8 cellular contexts compared by ENCODE assay signal in the genomic region with DNA sequence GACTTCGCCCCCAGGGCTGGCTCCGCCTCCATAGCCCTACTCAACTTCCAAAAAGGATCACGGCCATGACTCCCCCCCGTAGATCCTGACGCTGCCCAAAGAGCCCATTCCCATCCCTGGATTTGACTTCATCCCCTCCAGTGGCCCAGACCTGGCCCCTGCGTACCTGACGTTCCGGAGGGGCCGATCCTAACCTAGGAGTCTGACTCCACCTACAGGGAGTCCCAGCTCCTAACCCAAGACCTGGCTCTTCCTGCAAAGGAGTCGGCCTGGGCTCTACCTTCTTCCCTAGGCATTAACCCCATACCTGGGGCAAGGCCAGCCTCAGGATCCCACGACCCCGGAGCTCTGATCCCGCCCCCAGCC. TPM values are rescaled to one million over a fixed set of nuclear protein-coding genes. Genes with fewer than 3 reads are reported as not detected.
DNase-seq lines count a peak whose midpoint lies in the region; ATAC-seq, FAIRE-seq and TF ChIP-seq lines count a peak whose summit lies in the region.

No MANE protein-coding gene starts in this region.

- TF ChIP-seq EP300 in HepG2 (IDR thresholded peaks at IDR 0.05; ENCODE audit: low read depth in 2 of 2, low read length in 2 of 2) (no peak), HepG2 (CRISPR knock-in tag; IDR thresholded peaks at IDR 0.05; ENCODE audit: borderline replicate concordance) (no peak)

- TF ChIP-seq RAD21 in HepG2 (CRISPR knock-in tag; IDR thresholded peaks at IDR 0.05) = no peak

- no peaks in the 10 kb centered on the region for H3K27me3 ChIP-seq in HepG2 (ENCODE audit: control insufficient read depth in 1 of 2, insufficient read depth in 2 of 2, low read length in 2 of 2)
- peaks cover 8% of the 10 kb centered on the region for H3K27me3 ChIP-seq in thymus (ENCODE audit: control insufficient read depth, insufficient read depth)

- H2AFZ ChIP-seq in HepG2 (ENCODE audit: low read length) = no peak overlapping the region

- POLR2A ChIA-PET in HepG2 (lab: Yijun Ruan, JAX) = interaction anchor here (0.8 to 1.1 kb wide), 3 partner anchors 11 to 17 kb away, joined by 3 to 5 read pairs (median 4); a partner anchor contains a TSS

- in situ Hi-C loops in HepG2 (cut with HindIII; ENCODE audit: extremely low pct_ligation_motif_present, low pct_unique_long_range_greater_than_20kb) = no loop called here

- no peaks in the 10 kb centered on the region for H3K9me3 Mint-ChIP-seq in activated T-cell treated with anti-CD3 and anti-CD28 coated beads, Interleukin-2, amount 50 U/mL, for 24 hours
- no peaks in the 10 kb centered on the region for H3K9me3 Mint-ChIP-seq in activated T-helper 2 cell treated with anti-CD3 and anti-CD28 coated beads, Interferon-gamma antibody, Interleukin-2, Interleukin-4, amounts not matched to agents 10 μg/mL and 5 μg/mL and 100 μg/mL, durations not matched to agents 14 hours and 24 hours and 36 hours

- H3K36me3 Mint-ChIP-seq in activated T-cell treated with anti-CD3 and anti-CD28 coated beads, Interleukin-2, amount 50 U/mL, for 24 hours (ENCODE audit: low read depth) = peaks cover 15% of the 10 kb centered on the region
- H3K36me3 Mint-ChIP-seq in activated T-helper 2 cell treated with anti-CD3 and anti-CD28 coated beads, Interferon-gamma antibody, Interleukin-2, Interleukin-4, amounts not matched to agents 10 μg/mL and 5 μg/mL and 100 μg/mL, durations not matched to agents 14 hours and 24 hours and 36 hours (ENCODE audit: low read depth) = peaks cover 3% of the 10 kb centered on the region

- WGBS in HepG2 (ENCODE audit: low lambda C conversion rate) = 90% methylated on average over 13 of the region's 13 CpGs
- WGBS in thymus = 17% methylated on average over 13 of the region's 13 CpGs

- BruUV-seq in HepG2 (replicated peaks; lab: Mats Ljungman, UMichigan) = no TSS peak

- H3K4me1 ChIP-seq in HepG2 (ENCODE audit: insufficient read depth, low read length) (no peaks in the 10 kb centered on the region), thymus (ENCODE audit: control insufficient read depth, insufficient read depth, low read length) (peaks cover 17% of the 10 kb centered on the region)

- ATAC-seq in HepG2 = peak; percentile 14; the same call in 1 of the 3 replicates

- H3K4me3 ChIP-seq in HepG2 (replicated peaks in 1 of 3; ENCODE audit: insufficient read depth in 1 of 3, low read depth in 2 of 3, low read length in 3 of 3) (no peak overlapping the region), thymus (ENCODE audit: low read length) (peak overlapping the region; percentile 37)

- H3K27ac ChIP-seq in HepG2 (ENCODE audit: extremely low read length, insufficient read depth, low read length) (no peak overlapping the region), thymus (ENCODE audit: low read depth) (peak overlapping the region; percentile 52)

- no peak overlapping the region for H3K4me2 ChIP-seq in HepG2 (ENCODE audit: low read depth, low read length)

- CTCF ChIA-PET in HepG2 (lab: Yijun Ruan, JAX; ENCODE audit: low intra/inter-chr PET ratio, low total read pairs) = no interaction called here

- TF ChIP-seq CTCF in HepG2 (CRISPR knock-in tag; IDR thresholded peaks at IDR 0.05) = no peak

- no peaks in the 10 kb centered on the region for H3K27me3 Mint-ChIP-seq in activated T-cell treated with anti-CD3 and anti-CD28 coated beads, Interleukin-2, amount 50 U/mL, for 24 hours
- peaks cover 3% of the 10 kb centered on the region for H3K27me3 Mint-ChIP-seq in activated T-helper 2 cell treated with anti-CD3 and anti-CD28 coated beads, Interferon-gamma antibody, Interleukin-2, Interleukin-4, amounts not matched to agents 10 μg/mL and 5 μg/mL and 100 μg/mL, durations not matched to agents 14 hours and 24 hours and 36 hours (ENCODE audit: low read depth)

- H3K9me3 ChIP-seq in HepG2 (ENCODE audit: low read length) = no peaks in the 10 kb centered on the region
- H3K9me3 ChIP-seq in thymus (ENCODE audit: control insufficient read depth) = no peaks in the 10 kb centered on the region

- H3K27ac Mint-ChIP-seq in activated T-cell treated with anti-CD3 and anti-CD28 coated beads, Interleukin-2, amount 50 U/mL, for 24 hours = peak overlapping the region; percentile 52
- H3K27ac Mint-ChIP-seq in activated T-helper 2 cell treated with anti-CD3 and anti-CD28 coated beads, Interferon-gamma antibody, Interleukin-2, Interleukin-4, amounts not matched to agents 10 μg/mL and 5 μg/mL and 100 μg/mL, durations not matched to agents 14 hours and 24 hours and 36 hours = no peak overlapping the region

- no peak for TF ChIP-seq POLR2A in HepG2 (IDR thresholded peaks at IDR 0.05; ENCODE audit: insufficient read depth in 1 of 2, low read depth in 2 of 2, low read length in 2 of 2)

- no peaks in the 10 kb centered on the region for H3K79me2 ChIP-seq in HepG2 (ENCODE audit: insufficient read depth, low read length)

- FAIRE-seq in HepG2 (lab: Jason Lieb, UNC) = no peak

- intact Hi-C loops in activated T-helper 2 cell treated with anti-CD3 and anti-CD28 coated beads, Interferon-gamma antibody, Interleukin-2, Interleukin-4, amounts not matched to agents 10 μg/mL and 5 μg/mL and 100 μg/mL, durations not matched to agents 14 hours and 24 hours and 36 hours (cut with micrococcal nuclease) = loop anchor here (1.0 to 10.0 kb wide), 2 partner anchors 15 to 147 kb away; a partner anchor contains a TSS
- intact Hi-C loops in HepG2 (cut with micrococcal nuclease; ENCODE audit: unreplicated experiment) = no loop called here

- H4K20me1 ChIP-seq in HepG2 (ENCODE audit: insufficient read depth, low read length) = no peaks in the 10 kb centered on the region

- no peak overlapping the region for H3K9ac ChIP-seq in HepG2 (ENCODE audit: insufficient read depth, low read depth, low read length)

- H3K4me3 Mint-ChIP-seq in activated T-cell treated with anti-CD3 and anti-CD28 coated beads, Interleukin-2, amount 50 U/mL, for 24 hours = peak overlapping the region; percentile 67
- peak overlapping the region; percentile 83 for H3K4me3 Mint-ChIP-seq in activated T-helper 2 cell treated with anti-CD3 and anti-CD28 coated beads, Interferon-gamma antibody, Interleukin-2, Interleukin-4, amounts not matched to agents 10 μg/mL and 5 μg/mL and 100 μg/mL, durations not matched to agents 14 hours and 24 hours and 36 hours (ENCODE audit: low read depth)

- peaks cover 0 to 3% of the 10 kb centered on the region in 2 experiments; a peak in 1 of 5 replicates for H3K36me3 ChIP-seq in HepG2 (replicated peaks in 1 of 2; ENCODE audit: control insufficient read depth in 1 of 2, insufficient read depth in 2 of 2, low read length in 2 of 2)
- no peaks in the 10 kb centered on the region for H3K36me3 ChIP-seq in thymus (ENCODE audit: control insufficient read depth, insufficient read depth)

- no peak for DNase-seq in activated T-cell treated with anti-CD3 and anti-CD28 coated beads, Interleukin-2, amount 50 U/mL, for 24 hours
- DNase-seq in activated T-cell treated with anti-CD3 and anti-CD28 coated beads, Interleukin-2, amount 50 U/mL, for 48 hours = no peak
- peak; percentile 25 for DNase-seq in activated T-helper 2 cell treated with anti-CD3 and anti-CD28 coated beads, Interferon-gamma antibody, Interleukin-2, Interleukin-4, amounts not matched to agents 10 μg/mL and 5 μg/mL and 100 μg/mL, durations not matched to agents 14 hours and 24 hours and 36 hours (ENCODE audit: low spot score)
- no peak for DNase-seq in HepG2 (ENCODE audit: low spot score)
- no peak for DNase-seq in OCI-M2 (lab: John Stamatoyannopoulos, UW; ENCODE audit: unreplicated experiment)
- no peak for DNase-seq in NCI-H2196 treated with DMSO at 0.1 percent for 48 hours (lab: John Stamatoyannopoulos, UW; ENCODE audit: unreplicated experiment)
- no peak for DNase-seq in D341Med (ENCODE audit: low spot score)

- H3K4me1 Mint-ChIP-seq in activated T-cell treated with anti-CD3 and anti-CD28 coated beads, Interleukin-2, amount 50 U/mL, for 24 hours (ENCODE audit: low read depth) = peaks cover 32% of the 10 kb centered on the region
- H3K4me1 Mint-ChIP-seq in activated T-helper 2 cell treated with anti-CD3 and anti-CD28 coated beads, Interferon-gamma antibody, Interleukin-2, Interleukin-4, amounts not matched to agents 10 μg/mL and 5 μg/mL and 100 μg/mL, durations not matched to agents 14 hours and 24 hours and 36 hours (ENCODE audit: low read depth) = peaks cover 17% of the 10 kb centered on the region

RNA-seq across cellular contexts. Expression of a gene that starts 10.8 kb away (rescaled TPM):
- 15.4 and 17.1 TPM in 2 replicates for total RNA-seq in activated T-helper 2 cell treated with anti-CD3 and anti-CD28 coated beads, Interferon-gamma antibody, Interleukin-2, Interleukin-4, amounts not matched to agents 10 μg/mL and 5 μg/mL and 100 μg/mL, durations not matched to agents 14 hours and 24 hours and 36 hours
- total RNA-seq in HepG2 (2016; rRNA removed; fragmentation: Illumina TruSeq; extraction: Trizol) = 39.0 and 43.1 TPM in 2 replicates
- 9.7 and 11.5 TPM in 2 replicates for total RNA-seq in HepG2 (2016; cell fraction: cytosol; rRNA removed; fragmentation: Illumina TruSeq; extraction: Trizol; ENCODE audit: low read depth)
- total RNA-seq in HepG2 (2016; cell fraction: insoluble cytoplasmic fraction; rRNA removed; fragmentation: Illumina TruSeq; extraction: Trizol) = 42.4 and 43.7 TPM in 2 replicates
- total RNA-seq in HepG2 (2016; cell fraction: membrane; rRNA removed; fragmentation: Illumina TruSeq; extraction: Trizol) = 14.0 and 15.6 TPM in 2 replicates
- 14.8 and 19.2 TPM in 2 replicates for total RNA-seq in HepG2 (2016; cell fraction: nucleus; rRNA removed; fragmentation: Illumina TruSeq; extraction: Trizol)
- polyA plus RNA-seq in HepG2 (2011; rRNA removed) (43.7 and 56.0 TPM in 2 replicates), thymus (21.3 TPM)
- 51.4 and 52.1 TPM in 2 replicates for polyA plus RNA-seq in HepG2 (2011; cell fraction: cytosol; rRNA removed)
- 86.7 and 88.3 TPM in 2 replicates for polyA plus RNA-seq in HepG2 (2011; cell fraction: nucleus; rRNA removed)
- 23.6 and 28.4 TPM in 2 replicates for polyA plus RNA-seq in HepG2 (2012)
- 9.7 and 10.2 TPM in 2 replicates for polyA plus RNA-seq in HepG2 (2016; cell fraction: cytosol; fragmentation: Illumina TruSeq; extraction: Trizol; ENCODE audit: low read depth)
- 40.0 and 44.1 TPM in 2 replicates for polyA plus RNA-seq in HepG2 (2016; cell fraction: insoluble cytoplasmic fraction; fragmentation: Illumina TruSeq; extraction: Trizol; ENCODE audit: low read depth)
- polyA plus RNA-seq in HepG2 (2016; cell fraction: membrane; fragmentation: Illumina TruSeq; extraction: Trizol; ENCODE audit: low read depth) = 14.2 and 14.5 TPM in 2 replicates
- 43.0 and 48.7 TPM in 2 replicates for polyA plus RNA-seq in HepG2 (2016; cell fraction: nucleus; fragmentation: Illumina TruSeq; extraction: Trizol; ENCODE audit: insufficient read depth, low read depth)
- polyA minus RNA-seq in HepG2 (2011; rRNA and poly(A)+ RNA removed; ENCODE audit: low replicate concordance) = 0.07 and 31.4 TPM in 2 replicates
- 15.3 and 25.5 TPM in 2 replicates for polyA minus RNA-seq in HepG2 (2011; cell fraction: cytosol; rRNA and poly(A)+ RNA removed)
- polyA minus RNA-seq in HepG2 (2011; cell fraction: nucleus; rRNA and poly(A)+ RNA removed) = 6.3 and 10.3 TPM in 2 replicates

RNA-seq across cellular contexts. Expression of a gene that starts 15.5 kb away (rescaled TPM):
- 19.3 and 20.2 TPM in 2 replicates for total RNA-seq in activated T-helper 2 cell treated with anti-CD3 and anti-CD28 coated beads, Interferon-gamma antibody, Interleukin-2, Interleukin-4, amounts not matched to agents 10 μg/mL and 5 μg/mL and 100 μg/mL, durations not matched to agents 14 hours and 24 hours and 36 hours
- 12.9 and 15.8 TPM in 2 replicates for total RNA-seq in HepG2 (2016; rRNA removed; fragmentation: Illumina TruSeq; extraction: Trizol)
- 16.5 and 20.0 TPM in 2 replicates for total RNA-seq in HepG2 (2016; cell fraction: cytosol; rRNA removed; fragmentation: Illumina TruSeq; extraction: Trizol; ENCODE audit: low read depth)
- total RNA-seq in HepG2 (2016; cell fraction: insoluble cytoplasmic fraction; rRNA removed; fragmentation: Illumina TruSeq; extraction: Trizol) = 13.8 and 14.3 TPM in 2 replicates
- total RNA-seq in HepG2 (2016; cell fraction: membrane; rRNA removed; fragmentation: Illumina TruSeq; extraction: Trizol) = 26.2 and 26.3 TPM in 2 replicates
- total RNA-seq in HepG2 (2016; cell fraction: nucleus; rRNA removed; fragmentation: Illumina TruSeq; extraction: Trizol) = 9.0 and 14.0 TPM in 2 replicates
- polyA plus RNA-seq in HepG2 (2011; rRNA removed) = 10.8 and 12.5 TPM in 2 replicates
- polyA plus RNA-seq in HepG2 (2011; cell fraction: cytosol; rRNA removed) = 9.6 and 14.7 TPM in 2 replicates
- 11.4 TPM in 2 replicates for polyA plus RNA-seq in HepG2 (2011; cell fraction: nucleus; rRNA removed)
- 9.9 and 11.7 TPM in 2 replicates for polyA plus RNA-seq in HepG2 (2012)
- 26.1 and 31.1 TPM in 2 replicates for polyA plus RNA-seq in HepG2 (2016; cell fraction: cytosol; fragmentation: Illumina TruSeq; extraction: Trizol; ENCODE audit: low read depth)
- polyA plus RNA-seq in HepG2 (2016; cell fraction: insoluble cytoplasmic fraction; fragmentation: Illumina TruSeq; extraction: Trizol; ENCODE audit: low read depth) = 16.6 and 21.7 TPM in 2 replicates
- 33.3 and 33.5 TPM in 2 replicates for polyA plus RNA-seq in HepG2 (2016; cell fraction: membrane; fragmentation: Illumina TruSeq; extraction: Trizol; ENCODE audit: low read depth)
- polyA plus RNA-seq in HepG2 (2016; cell fraction: nucleus; fragmentation: Illumina TruSeq; extraction: Trizol; ENCODE audit: insufficient read depth, low read depth) = 16.7 and 20.2 TPM in 2 replicates
- 6.7 and 17.0 TPM in 2 replicates for polyA minus RNA-seq in HepG2 (2011; rRNA and poly(A)+ RNA removed; ENCODE audit: low replicate concordance)
- polyA minus RNA-seq in HepG2 (2011; cell fraction: cytosol; rRNA and poly(A)+ RNA removed) = 7.6 and 9.1 TPM in 2 replicates
- polyA minus RNA-seq in HepG2 (2011; cell fraction: nucleus; rRNA and poly(A)+ RNA removed) = 6.7 and 7.2 TPM in 2 replicates
- polyA plus RNA-seq in thymus = 16.9 TPM

RNA-seq across cellular contexts. Expression of a gene that starts 23.5 kb away (rescaled TPM):
- 26.8 and 32.8 TPM in 2 replicates for total RNA-seq in activated T-helper 2 cell treated with anti-CD3 and anti-CD28 coated beads, Interferon-gamma antibody, Interleukin-2, Interleukin-4, amounts not matched to agents 10 μg/mL and 5 μg/mL and 100 μg/mL, durations not matched to agents 14 hours and 24 hours and 36 hours
- 0.29 TPM in 1 of 2 replicates, not detected in the other for total RNA-seq in HepG2 (2016; rRNA removed; fragmentation: Illumina TruSeq; extraction: Trizol)
- total RNA-seq in HepG2 (2016; cell fraction: cytosol; rRNA removed; fragmentation: Illumina TruSeq; extraction: Trizol; ENCODE audit: low read depth) = 0.18 TPM in 1 of 2 replicates, not detected in the other
- total RNA-seq in HepG2 (2016; cell fraction: insoluble cytoplasmic fraction; rRNA removed; fragmentation: Illumina TruSeq; extraction: Trizol) = 0.22 TPM in 1 of 2 replicates, not detected in the other
- 0.12 and 0.45 TPM in 2 replicates for total RNA-seq in HepG2 (2016; cell fraction: membrane; rRNA removed; fragmentation: Illumina TruSeq; extraction: Trizol)
- total RNA-seq in HepG2 (2016; cell fraction: nucleus; rRNA removed; fragmentation: Illumina TruSeq; extraction: Trizol) = not detected in 2 replicates
- polyA plus RNA-seq in HepG2 (2011; rRNA removed) (0.66 and 1.4 TPM in 2 replicates), thymus (19.2 TPM)
- polyA plus RNA-seq in HepG2 (2011; cell fraction: cytosol; rRNA removed) = 0.81 and 1.2 TPM in 2 replicates
- polyA plus RNA-seq in HepG2 (2011; cell fraction: nucleus; rRNA removed) = 1.8 and 2.7 TPM in 2 replicates
- 0.82 and 1.7 TPM in 2 replicates for polyA plus RNA-seq in HepG2 (2012)
- polyA plus RNA-seq in HepG2 (2016; cell fraction: cytosol; fragmentation: Illumina TruSeq; extraction: Trizol; ENCODE audit: low read depth) = 0.24 and 0.59 TPM in 2 replicates
- polyA plus RNA-seq in HepG2 (2016; cell fraction: insoluble cytoplasmic fraction; fragmentation: Illumina TruSeq; extraction: Trizol; ENCODE audit: low read depth) = not detected in 2 replicates
- not detected in 2 replicates for polyA plus RNA-seq in HepG2 (2016; cell fraction: membrane; fragmentation: Illumina TruSeq; extraction: Trizol; ENCODE audit: low read depth)
- polyA plus RNA-seq in HepG2 (2016; cell fraction: nucleus; fragmentation: Illumina TruSeq; extraction: Trizol; ENCODE audit: insufficient read depth, low read depth) = 0.31 and 0.41 TPM in 2 replicates
- polyA minus RNA-seq in HepG2 (2011; rRNA and poly(A)+ RNA removed; ENCODE audit: low replicate concordance) = 0.58 and 1.4 TPM in 2 replicates
- polyA minus RNA-seq in HepG2 (2011; cell fraction: cytosol; rRNA and poly(A)+ RNA removed) = 0.40 TPM in 1 of 2 replicates, not detected in the other
- 0.37 TPM in 1 of 2 replicates, not detected in the other for polyA minus RNA-seq in HepG2 (2011; cell fraction: nucleus; rRNA and poly(A)+ RNA removed)

RNA-seq across cellular contexts. Expression of a gene that starts 25.7 kb away (rescaled TPM):
- total RNA-seq in activated T-helper 2 cell treated with anti-CD3 and anti-CD28 coated beads, Interferon-gamma antibody, Interleukin-2, Interleukin-4, amounts not matched to agents 10 μg/mL and 5 μg/mL and 100 μg/mL, durations not matched to agents 14 hours and 24 hours and 36 hours = 9.2 and 10.8 TPM in 2 replicates
- 0.11 TPM in 1 of 2 replicates, not detected in the other for total RNA-seq in HepG2 (2016; rRNA removed; fragmentation: Illumina TruSeq; extraction: Trizol)
- 0.62 TPM in 1 of 2 replicates, not detected in the other for total RNA-seq in HepG2 (2016; cell fraction: cytosol; rRNA removed; fragmentation: Illumina TruSeq; extraction: Trizol; ENCODE audit: low read depth)
- 0.19 TPM in 1 of 2 replicates, not detected in the other for total RNA-seq in HepG2 (2016; cell fraction: insoluble cytoplasmic fraction; rRNA removed; fragmentation: Illumina TruSeq; extraction: Trizol)
- total RNA-seq in HepG2 (2016; cell fraction: membrane; rRNA removed; fragmentation: Illumina TruSeq; extraction: Trizol) = 0.22 and 0.31 TPM in 2 replicates
- total RNA-seq in HepG2 (2016; cell fraction: nucleus; rRNA removed; fragmentation: Illumina TruSeq; extraction: Trizol) = not detected in 2 replicates
- 1.0 and 2.5 TPM in 2 replicates for polyA plus RNA-seq in HepG2 (2011; rRNA removed)
- polyA plus RNA-seq in HepG2 (2011; cell fraction: cytosol; rRNA removed) = 1.9 and 2.2 TPM in 2 replicates
- 0.64 and 1.4 TPM in 2 replicates for polyA plus RNA-seq in HepG2 (2011; cell fraction: nucleus; rRNA removed)
- 1.5 and 4.1 TPM in 2 replicates for polyA plus RNA-seq in HepG2 (2012)
- 0.17 and 0.42 TPM in 2 replicates for polyA plus RNA-seq in HepG2 (2016; cell fraction: cytosol; fragmentation: Illumina TruSeq; extraction: Trizol; ENCODE audit: low read depth)
- polyA plus RNA-seq in HepG2 (2016; cell fraction: insoluble cytoplasmic fraction; fragmentation: Illumina TruSeq; extraction: Trizol; ENCODE audit: low read depth) = not detected in 2 replicates
- polyA plus RNA-seq in HepG2 (2016; cell fraction: membrane; fragmentation: Illumina TruSeq; extraction: Trizol; ENCODE audit: low read depth) = 0.15 and 0.16 TPM in 2 replicates
- not detected in 2 replicates for polyA plus RNA-seq in HepG2 (2016; cell fraction: nucleus; fragmentation: Illumina TruSeq; extraction: Trizol; ENCODE audit: insufficient read depth, low read depth)
- polyA minus RNA-seq in HepG2 (2011; rRNA and poly(A)+ RNA removed; ENCODE audit: low replicate concordance) = 0.48 TPM in 1 of 2 replicates, not detected in the other
- polyA minus RNA-seq in HepG2 (2011; cell fraction: cytosol; rRNA and poly(A)+ RNA removed) = 1.3 TPM in 1 of 2 replicates, not detected in the other
- polyA minus RNA-seq in HepG2 (2011; cell fraction: nucleus; rRNA and poly(A)+ RNA removed) = 0.62 TPM in 1 of 2 replicates, not detected in the other
- polyA plus RNA-seq in thymus = 64.8 TPM

RNA-seq across cellular contexts. Expression of a gene that starts 48.8 kb away (rescaled TPM):
- total RNA-seq in activated T-helper 2 cell treated with anti-CD3 and anti-CD28 coated beads, Interferon-gamma antibody, Interleukin-2, Interleukin-4, amounts not matched to agents 10 μg/mL and 5 μg/mL and 100 μg/mL, durations not matched to agents 14 hours and 24 hours and 36 hours = 0.46 and 1.2 TPM in 2 replicates
- total RNA-seq in HepG2 (2016; rRNA removed; fragmentation: Illumina TruSeq; extraction: Trizol) = 0.11 TPM in 1 of 2 replicates, not detected in the other
- 0.40 TPM in 1 of 2 replicates, not detected in the other for total RNA-seq in HepG2 (2016; cell fraction: cytosol; rRNA removed; fragmentation: Illumina TruSeq; extraction: Trizol; ENCODE audit: low read depth)
- total RNA-seq in HepG2 (2016; cell fraction: insoluble cytoplasmic fraction; rRNA removed; fragmentation: Illumina TruSeq; extraction: Trizol) = 0.30 TPM in 1 of 2 replicates, not detected in the other
- total RNA-seq in HepG2 (2016; cell fraction: membrane; rRNA removed; fragmentation: Illumina TruSeq; extraction: Trizol) = 0.45 and 1.1 TPM in 2 replicates
- not detected in 2 replicates for total RNA-seq in HepG2 (2016; cell fraction: nucleus; rRNA removed; fragmentation: Illumina TruSeq; extraction: Trizol)
- polyA plus RNA-seq in HepG2 (2011; rRNA removed) (0.20 and 0.42 TPM in 2 replicates), thymus (0.57 TPM)
- 0.46 TPM in 1 of 2 replicates, not detected in the other for polyA plus RNA-seq in HepG2 (2011; cell fraction: cytosol; rRNA removed)
- polyA plus RNA-seq in HepG2 (2011; cell fraction: nucleus; rRNA removed) = 0.48 and 0.61 TPM in 2 replicates
- polyA plus RNA-seq in HepG2 (2012) = 0.36 and 0.79 TPM in 2 replicates
- polyA plus RNA-seq in HepG2 (2016; cell fraction: cytosol; fragmentation: Illumina TruSeq; extraction: Trizol; ENCODE audit: low read depth) = 0.31 and 1.3 TPM in 2 replicates
- 1.1 TPM in 1 of 2 replicates, not detected in the other for polyA plus RNA-seq in HepG2 (2016; cell fraction: insoluble cytoplasmic fraction; fragmentation: Illumina TruSeq; extraction: Trizol; ENCODE audit: low read depth)
- polyA plus RNA-seq in HepG2 (2016; cell fraction: membrane; fragmentation: Illumina TruSeq; extraction: Trizol; ENCODE audit: low read depth) = 0.63 and 0.70 TPM in 2 replicates
- polyA plus RNA-seq in HepG2 (2016; cell fraction: nucleus; fragmentation: Illumina TruSeq; extraction: Trizol; ENCODE audit: insufficient read depth, low read depth) = not detected in 2 replicates
- 0.14 TPM in 1 of 2 replicates, not detected in the other for polyA minus RNA-seq in HepG2 (2011; rRNA and poly(A)+ RNA removed; ENCODE audit: low replicate concordance)
- polyA minus RNA-seq in HepG2 (2011; cell fraction: cytosol; rRNA and poly(A)+ RNA removed) = not detected in 2 replicates
- not detected in 2 replicates for polyA minus RNA-seq in HepG2 (2011; cell fraction: nucleus; rRNA and poly(A)+ RNA removed)

Comparison
In these comparisons a context has a peak if more than half of its experiments do, and no peak if none do; other contexts are left out.
1. RNA of a gene that starts 23.5 kb away (total RNA-seq): 26.8 to 32.8 TPM in activated T-helper 2 cell treated with anti-CD3 and anti-CD28 coated beads, Interferon-gamma antibody, Interleukin-2, Interleukin-4, amounts not matched to agents 10 μg/mL and 5 μg/mL and 100 μg/mL, durations not matched to agents 14 hours and 24 hours and 36 hours; 0.12 to 0.45 TPM in HepG2; every median in the first group is over 10 times any median in the second.